Comparison of ENCODE assay signal across 32 cellular contexts in the genomic region with DNA sequence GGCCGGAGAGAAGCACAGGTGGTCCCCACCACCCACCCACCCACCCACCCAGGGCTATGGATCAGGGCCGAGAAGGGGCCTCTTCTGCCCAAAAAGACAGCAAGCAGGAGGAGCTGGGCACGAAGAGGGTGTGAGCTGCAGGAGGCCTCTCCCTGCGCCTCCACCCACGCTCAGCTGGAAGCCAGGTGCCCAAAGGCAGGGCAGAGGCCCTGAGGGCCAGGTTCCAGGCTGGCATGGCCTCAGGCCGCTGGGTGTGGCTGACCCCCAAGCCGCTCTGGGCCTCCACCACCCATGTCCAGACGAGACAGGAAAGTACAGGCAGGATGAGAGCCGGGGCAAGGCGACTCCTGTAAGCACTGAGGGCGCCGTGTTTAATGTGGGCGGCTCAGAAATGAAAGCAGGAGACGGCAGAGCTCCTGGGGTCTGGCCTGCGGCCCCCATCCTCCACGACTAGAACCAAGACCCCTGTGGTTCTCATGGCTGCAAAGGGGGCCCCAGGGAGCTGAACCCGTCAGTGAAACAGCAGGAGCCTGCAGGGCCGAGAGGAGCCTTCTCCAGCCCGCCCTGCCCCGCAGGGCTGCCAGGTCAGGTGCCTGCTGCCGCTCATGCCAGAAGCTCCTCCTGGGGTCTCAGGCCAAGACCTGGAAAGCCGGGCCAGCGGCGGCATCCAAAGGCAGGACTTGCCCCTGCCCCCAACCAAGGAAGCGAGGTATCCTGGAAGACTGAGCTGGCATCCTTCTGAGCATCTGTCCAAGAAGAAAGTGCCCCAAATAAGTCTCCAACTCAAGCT.
"Had no signal": no experiment of that assay in that cellular context is flagged by ENCODE, and none has a peak within 500 bp of the region (broad histone marks: within the 10 kb centered on the region; RNA-seq: fewer than 3 reads in every experiment).

No MANE protein-coding gene starts in this region.

- H3K4me3 ChIP-seq: gastrocnemius medialis, hepatocyte, neural progenitor cell, spleen, testis, transverse colon had no signal

- H3K4me1 ChIP-seq: gastrocnemius medialis, neural progenitor cell, spleen had no signal

- H3K27ac ChIP-seq: epithelial cell of prostate, gastrocnemius medialis, hepatocyte, neural progenitor cell, spleen, testis, transverse colon had no signal

- H2AFZ ChIP-seq: hepatocyte, neural progenitor cell had no signal

- FAIRE-seq: colon, endometrium, kidney, urothelium cell line had no signal

- H3K4me2 ChIP-seq: hepatocyte, neural progenitor cell had no signal

- H3K36me3 ChIP-seq: gastrocnemius medialis, neural progenitor cell, spleen, transverse colon had no signal

- DNase-seq: activated CD4-positive, alpha-beta memory T cell treated with anti-CD3 and anti-CD28 coated beads for 36 hours; activated CD4-positive, alpha-beta T cell treated with anti-CD3 and anti-CD28 coated beads, Interleukin-2, amount 10 ng/mL, durations not matched to agents 24 days and 14 days; activated CD4-positive, CD25-positive, alpha-beta regulatory T cell treated with anti-CD3 and anti-CD28 coated beads, Interleukin-2, amount 50 U/mL, for 72 hours; activated CD8-positive, alpha-beta memory T cell treated with anti-CD3 and anti-CD28 coated beads, Interleukin-2, amount 50 U/mL, for 48 hours; activated gamma-delta T cell; activated naive CD8-positive, alpha-beta T cell treated with anti-CD3 and anti-CD28 coated beads, Interleukin-2, amount 50 U/mL, for 24 hours; activated T-cell treated with anti-CD3 and anti-CD28 coated beads, Interleukin-2, amount 50 U/mL, for 24 hours; amygdala; effector CD8-positive, alpha-beta T cell; gastrocnemius medialis; glutamatergic neuron; kidney; midbrain; naive thymus-derived CD8-positive, alpha-beta T cell; posterior cingulate gyrus; right cardiac atrium; spleen; stimulated activated CD4-positive, alpha-beta T cell treated with anti-CD3 and anti-CD28 coated beads, Interleukin-2, amount 100 ng/mL, for 48 hours; stimulated activated naive CD4-positive, alpha-beta T cell treated with Interleukin-2 at 50 U/mL for 16 hours; SW 1271; T-helper 2 cell; testis; transverse colon had no signal

- H3K79me2 ChIP-seq: hepatocyte had no signal

- H3K36me3 Mint-ChIP-seq: activated CD4-positive, alpha-beta memory T cell treated with anti-CD3 and anti-CD28 coated beads for 36 hours; activated naive CD4-positive, alpha-beta T cell treated with anti-CD3 and anti-CD28 coated beads, Interleukin-2, amount 50 U/mL, for 24 hours; memory B cell; naive thymus-derived CD8-positive, alpha-beta T cell; neural progenitor cell had no signal

- H3K4me3 Mint-ChIP-seq: activated CD4-positive, alpha-beta memory T cell treated with anti-CD3 and anti-CD28 coated beads for 36 hours; activated CD4-positive, alpha-beta T cell treated with anti-CD3 and anti-CD28 coated beads, Interleukin-2, amount 10 ng/mL, durations not matched to agents 24 days and 14 days; activated naive CD4-positive, alpha-beta T cell treated with anti-CD3 and anti-CD28 coated beads, Interleukin-2, amount 50 U/mL, for 24 hours; activated naive CD8-positive, alpha-beta T cell treated with anti-CD3 and anti-CD28 coated beads, Interleukin-2, amount 50 U/mL, for 24 hours; activated T-cell treated with anti-CD3 and anti-CD28 coated beads, Interleukin-2, amount 50 U/mL, for 24 hours; central memory CD8-positive, alpha-beta T cell; memory B cell; naive thymus-derived CD8-positive, alpha-beta T cell; neural progenitor cell had no signal

- ATAC-seq: activated naive CD8-positive, alpha-beta T cell treated with anti-CD3 and anti-CD28 coated beads, Interleukin-2, amount 50 U/mL, for 24 hours; gastrocnemius medialis; naive thymus-derived CD8-positive, alpha-beta T cell; right cardiac atrium had no signal

- H3K9me3 ChIP-seq: gastrocnemius medialis, testis, transverse colon had no signal

- H3K27ac Mint-ChIP-seq: activated CD4-positive, alpha-beta memory T cell treated with anti-CD3 and anti-CD28 coated beads for 36 hours; activated CD4-positive, alpha-beta T cell treated with anti-CD3 and anti-CD28 coated beads, Interleukin-2, amount 10 ng/mL, durations not matched to agents 24 days and 14 days; activated naive CD4-positive, alpha-beta T cell treated with anti-CD3 and anti-CD28 coated beads, Interleukin-2, amount 50 U/mL, for 24 hours; activated naive CD8-positive, alpha-beta T cell treated with anti-CD3 and anti-CD28 coated beads, Interleukin-2, amount 50 U/mL, for 24 hours; activated T-cell treated with anti-CD3 and anti-CD28 coated beads, Interleukin-2, amount 50 U/mL, for 24 hours; memory B cell; naive thymus-derived CD8-positive, alpha-beta T cell; neural progenitor cell had no signal

- H3K4me1 Mint-ChIP-seq: activated CD4-positive, alpha-beta T cell treated with anti-CD3 and anti-CD28 coated beads, Interleukin-2, amount 10 ng/mL, durations not matched to agents 24 days and 14 days; activated naive CD4-positive, alpha-beta T cell treated with anti-CD3 and anti-CD28 coated beads, Interleukin-2, amount 50 U/mL, for 24 hours; activated naive CD8-positive, alpha-beta T cell treated with anti-CD3 and anti-CD28 coated beads, Interleukin-2, amount 50 U/mL, for 24 hours; central memory CD8-positive, alpha-beta T cell; memory B cell had no signal

- H3K9me3 Mint-ChIP-seq: activated CD4-positive, alpha-beta T cell treated with anti-CD3 and anti-CD28 coated beads, Interleukin-2, amount 10 ng/mL, durations not matched to agents 24 days and 14 days; activated naive CD4-positive, alpha-beta T cell treated with anti-CD3 and anti-CD28 coated beads, Interleukin-2, amount 50 U/mL, for 24 hours; activated naive CD8-positive, alpha-beta T cell treated with anti-CD3 and anti-CD28 coated beads, Interleukin-2, amount 50 U/mL, for 24 hours; central memory CD8-positive, alpha-beta T cell; neural progenitor cell had no signal

- H3K27me3 ChIP-seq: hepatocyte, neural progenitor cell, testis, transverse colon had no signal

- H3K27me3 Mint-ChIP-seq: activated CD4-positive, alpha-beta memory T cell treated with anti-CD3 and anti-CD28 coated beads for 36 hours; activated CD4-positive, alpha-beta T cell treated with anti-CD3 and anti-CD28 coated beads, Interleukin-2, amount 10 ng/mL, durations not matched to agents 24 days and 14 days; activated naive CD4-positive, alpha-beta T cell treated with anti-CD3 and anti-CD28 coated beads, Interleukin-2, amount 50 U/mL, for 24 hours; activated naive CD8-positive, alpha-beta T cell treated with anti-CD3 and anti-CD28 coated beads, Interleukin-2, amount 50 U/mL, for 24 hours; activated T-cell treated with anti-CD3 and anti-CD28 coated beads, Interleukin-2, amount 50 U/mL, for 24 hours; central memory CD8-positive, alpha-beta T cell had no signal
